Comparison of ENCODE assay signal across 9 cellular contexts in the genomic region with DNA sequence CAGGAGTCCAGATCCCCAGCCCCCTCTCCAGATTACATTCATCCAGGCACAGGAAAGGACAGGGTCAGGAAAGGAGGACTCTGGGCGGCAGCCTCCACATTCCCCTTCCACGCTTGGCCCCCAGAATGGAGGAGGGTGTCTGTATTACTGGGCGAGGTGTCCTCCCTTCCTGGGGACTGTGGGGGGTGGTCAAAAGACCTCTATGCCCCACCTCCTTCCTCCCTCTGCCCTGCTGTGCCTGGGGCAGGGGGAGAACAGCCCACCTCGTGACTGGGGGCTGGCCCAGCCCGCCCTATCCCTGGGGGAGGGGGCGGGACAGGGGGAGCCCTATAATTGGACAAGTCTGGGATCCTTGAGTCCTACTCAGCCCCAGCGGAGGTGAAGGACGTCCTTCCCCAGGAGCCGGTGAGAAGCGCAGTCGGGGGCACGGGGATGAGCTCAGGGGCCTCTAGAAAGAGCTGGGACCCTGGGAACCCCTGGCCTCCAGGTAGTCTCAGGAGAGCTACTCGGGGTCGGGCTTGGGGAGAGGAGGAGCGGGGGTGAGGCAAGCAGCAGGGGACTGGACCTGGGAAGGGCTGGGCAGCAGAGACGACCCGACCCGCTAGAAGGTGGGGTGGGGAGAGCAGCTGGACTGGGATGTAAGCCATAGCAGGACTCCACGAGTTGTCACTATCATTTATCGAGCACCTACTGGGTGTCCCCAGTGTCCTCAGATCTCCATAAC. TPM values are rescaled to one million over a fixed set of nuclear protein-coding genes. Genes with fewer than 3 reads are reported as not detected.
DNase-seq lines count a peak whose midpoint lies in the region; ATAC-seq, FAIRE-seq and TF ChIP-seq lines count a peak whose summit lies in the region.
"Had no signal": no experiment of that assay in that cellular context is flagged by ENCODE, and none has a peak within 500 bp of the region (broad histone marks: within the 10 kb centered on the region; RNA-seq: fewer than 3 reads in every experiment).

A gene (plus strand): TSS at position 360 of the 724 bp plus-strand sequence. CDS start 829 bp downstream, outside the sequence.

- H3K36me3 ChIP-seq in NT2/D1 (ENCODE audit: insufficient read depth, insufficient read length, low read length) = peaks cover 61% of the 10 kb centered on the region
- no peaks in the 10 kb centered on the region for H3K36me3 ChIP-seq in breast epithelium
- H3K36me3 ChIP-seq in kidney (ENCODE audit: control insufficient read depth in 1 of 2, insufficient read depth in 2 of 2, low read length in 2 of 2) = peaks cover 0 to 10% of the 10 kb centered on the region in 2 donors

- no peak for DNase-seq in NT2/D1 (ENCODE audit: low read depth, low spot score)
- DNase-seq in breast epithelium (ENCODE audit: low spot score in 2 of 2) = peak in 1 of 2 donors; percentile 43
- DNase-seq in kidney = no peak
- no peak for DNase-seq in stimulated activated naive B cell treated with anti-CD40 and anti-IgM and Interleukin-4, amounts not matched to agents 10 μg/mL and 1 μg/mL and 100 μg/mL, for 72 hours
- DNase-seq in NCI-H526 treated with DMSO at 0.1 percent for 48 hours (lab: John Stamatoyannopoulos, UW) = no peak
- DNase-seq in GM12892 (ENCODE audit: insufficient read length) = no peak
- no peak for DNase-seq in activated CD8-positive, alpha-beta memory T cell treated with anti-CD3 and anti-CD28 coated beads, Interleukin-2, amount 50 U/mL, for 48 hours
- no peak for DNase-seq in activated gamma-delta T cell treated with Interleukin-2 at 50 U/mL for 16 hours

- ATAC-seq in stimulated activated naive B cell treated with anti-CD40 and anti-IgM and Interleukin-4, amounts not matched to agents 10 μg/mL and 1 μg/mL and 100 μg/mL, for 72 hours (replicated peaks) = peak in 1 of 2 donors; percentile 13

- H3K27ac ChIP-seq in breast epithelium (peak within 1 kb of the TSS; percentile 71 to 87), kidney (ENCODE audit: low read depth in 2 of 2, low read length in 2 of 2) (peak within 1 kb of the TSS; percentile 17 to 67)
- H3K27ac ChIP-seq: epithelial cell of prostate had no signal

- peaks cover 10 to 37% of the 10 kb centered on the region in 2 donors for H3K4me1 Mint-ChIP-seq in stimulated activated naive B cell treated with anti-CD40 and anti-IgM and Interleukin-4, amounts not matched to agents 10 μg/mL and 1 μg/mL and 100 μg/mL, for 72 hours

- H3K9me3 ChIP-seq in NT2/D1 (ENCODE audit: insufficient read depth, low read length) (no peaks in the 10 kb centered on the region), breast epithelium (no peaks in the 10 kb centered on the region), kidney (ENCODE audit: control insufficient read depth in 1 of 2, low read length in 2 of 2) (no peaks in the 10 kb centered on the region)

- peaks cover 33 to 37% of the 10 kb centered on the region in 2 donors for H3K27me3 Mint-ChIP-seq in stimulated activated naive B cell treated with anti-CD40 and anti-IgM and Interleukin-4, amounts not matched to agents 10 μg/mL and 1 μg/mL and 100 μg/mL, for 72 hours

- H3K4me3 ChIP-seq in NT2/D1 (ENCODE audit: insufficient read length, low read depth) (peak within 1 kb of the TSS; percentile 89), breast epithelium (peak within 1 kb of the TSS; percentile 25 to 63 (median 53)), kidney (ENCODE audit: low read length in 2 of 2) (peak within 1 kb of the TSS; percentile 78 to 86)

- H3K9ac ChIP-seq in NT2/D1 (ENCODE audit: insufficient read length, low read depth) (peak within 1 kb of the TSS; percentile 90), kidney (ENCODE audit: low read length in 2 of 2) (peak within 1 kb of the TSS in 1 of 2 donors; percentile 82)

- H3K27me3 ChIP-seq in NT2/D1 (ENCODE audit: insufficient read depth, insufficient read length) (no peaks in the 10 kb centered on the region), breast epithelium (no peaks in the 10 kb centered on the region)

- H3K4me1 ChIP-seq in NT2/D1 (ENCODE audit: insufficient read depth, insufficient read length) (peaks cover 16% of the 10 kb centered on the region), breast epithelium (peaks cover 0 to 9% of the 10 kb centered on the region in 2 donors), kidney (ENCODE audit: control insufficient read depth in 1 of 2, insufficient read depth in 1 of 2, low read depth in 1 of 2, low read length in 2 of 2) (peaks cover 0 to 4% of the 10 kb centered on the region in 2 donors)

- H3K9me3 Mint-ChIP-seq in stimulated activated naive B cell treated with anti-CD40 and anti-IgM and Interleukin-4, amounts not matched to agents 10 μg/mL and 1 μg/mL and 100 μg/mL, for 72 hours = no peaks in the 10 kb centered on the region

- peaks cover 20 to 25% of the 10 kb centered on the region in 2 donors for H3K36me3 Mint-ChIP-seq in stimulated activated naive B cell treated with anti-CD40 and anti-IgM and Interleukin-4, amounts not matched to agents 10 μg/mL and 1 μg/mL and 100 μg/mL, for 72 hours

- intact Hi-C loops in breast epithelium (cut with DNase I; ENCODE audit: low total_unique reads) = loop anchor here (5.0 kb wide), 1 partner anchor 42 kb away; a partner anchor contains a TSS
- intact Hi-C loops in kidney (cut with DNase I) = loop anchor here (5.0 kb wide), 1 partner anchor 47 kb away; no protein-coding TSS in a partner anchor

- no peak for TF ChIP-seq CTCF in breast epithelium (IDR thresholded peaks at IDR 0.05)
- no peak for TF ChIP-seq CTCF in kidney (IDR thresholded peaks at IDR 0.05; ENCODE audit: borderline replicate concordance, extremely low read depth, insufficient read depth)

- no peak for TF ChIP-seq POLR2A in breast epithelium (IDR thresholded peaks at IDR 0.05)
- TF ChIP-seq POLR2A in GM12892 (IDR thresholded peaks at IDR 0.05; ENCODE audit: low read depth, low read length) = no peak

- peak within 1 kb of the TSS; percentile 31 for H3K27ac Mint-ChIP-seq in stimulated activated naive B cell treated with anti-CD40 and anti-IgM and Interleukin-4, amounts not matched to agents 10 μg/mL and 1 μg/mL and 100 μg/mL, for 72 hours

- no peak within 1 kb of the TSS for H3K4me3 Mint-ChIP-seq in stimulated activated naive B cell treated with anti-CD40 and anti-IgM and Interleukin-4, amounts not matched to agents 10 μg/mL and 1 μg/mL and 100 μg/mL, for 72 hours

- no peak for FAIRE-seq in kidney (lab: Jason Lieb, UNC)
- FAIRE-seq in GM12892 (lab: Jason Lieb, UNC) = no peak

RNA-seq across cellular contexts. Expression of the gene that starts here (rescaled TPM):
- total RNA-seq in breast epithelium (1,000 to 10,000 TPM in 2 of 3 donors, 100 to 1,000 TPM in 1; 439 to 1,162 (median 1,092) TPM), kidney (122 TPM)
- 2,837 TPM for polyA plus RNA-seq in kidney (ENCODE audit: insufficient read depth, low read depth, low replicate concordance)
- 0.55 TPM for polyA plus RNA-seq in GM12892 (2012; ENCODE audit: missing spikeins)
